ENCODE assay signal across 8 cellular contexts in genomic region chrX:39309721-39310152, GRCh38.
DNase-seq lines count a peak whose midpoint lies in the region; ATAC-seq and TF ChIP-seq lines count a peak whose summit lies in the region.

No MANE protein-coding gene starts in this region.

- H3K27ac ChIP-seq in KOPT-K1 (ENCODE audit: low read depth, low read length, poor library complexity, severe bottlenecking) (peak overlapping the region; percentile 49), suprapubic skin (no peak overlapping the region)

- peaks cover 3% of the 10 kb centered on the region for H3K36me3 Mint-ChIP-seq in effector memory CD8-positive, alpha-beta T cell (ENCODE audit: insufficient read depth)

- peak; percentile 57 to 59 for DNase-seq in activated CD4-positive, alpha-beta T cell treated with anti-CD3 and anti-CD28 coated beads for 4 hours
- no peak for DNase-seq in effector memory CD8-positive, alpha-beta T cell
- DNase-seq in stimulated activated CD4-positive, alpha-beta T cell treated with anti-CD3 and anti-CD28 coated beads, Interleukin-2, amount 100 ng/mL, for 4 hours (ENCODE audit: low read depth): peak; percentile 39
- DNase-seq in suprapubic skin (ENCODE audit: low spot score in 2 of 2) (no peak), AML-193 (lab: John Stamatoyannopoulos, UW) (no peak), middle frontal gyrus (ENCODE audit: extremely low spot score, low spot score) (no peak)

- TF ChIP-seq POLR2A in suprapubic skin (IDR thresholded peaks at IDR 0.05): no peak

- H3K4me1 Mint-ChIP-seq in effector memory CD8-positive, alpha-beta T cell (ENCODE audit: low read depth in 2 of 2): peaks cover 7 to 9% of the 10 kb centered on the region in 2 donors

- peaks cover 8% of the 10 kb centered on the region for H3K4me1 ChIP-seq in suprapubic skin

- H3K27ac Mint-ChIP-seq in effector memory CD8-positive, alpha-beta T cell: peak overlapping the region; percentile 38 to 76

- no peak for ATAC-seq in effector memory CD8-positive, alpha-beta T cell (replicated peaks)
- no peak for ATAC-seq in GM21423 (IDR thresholded peaks at IDR 0.05; ENCODE audit: unreplicated experiment)

- H3K9me3 ChIP-seq in KOPT-K1 (ENCODE audit: insufficient read depth, low read length, poor library complexity, severe bottlenecking): no peaks in the 10 kb centered on the region
- no peaks in the 10 kb centered on the region for H3K9me3 ChIP-seq in suprapubic skin

- H3K27me3 Mint-ChIP-seq in effector memory CD8-positive, alpha-beta T cell: peaks cover 5 to 20% of the 10 kb centered on the region in 2 donors

- H3K27me3 ChIP-seq in suprapubic skin: no peaks in the 10 kb centered on the region

- no peak for TF ChIP-seq CTCF in suprapubic skin (IDR thresholded peaks at IDR 0.05)

- no peak overlapping the region for H3K4me3 ChIP-seq in suprapubic skin

- H3K4me3 Mint-ChIP-seq in effector memory CD8-positive, alpha-beta T cell: peak overlapping the region; percentile 49 to 63

- H3K36me3 ChIP-seq in KOPT-K1 (ENCODE audit: insufficient read depth, low read length) (no peaks in the 10 kb centered on the region), suprapubic skin (no peaks in the 10 kb centered on the region)

- H3K9me3 Mint-ChIP-seq in effector memory CD8-positive, alpha-beta T cell: no peaks in the 10 kb centered on the region

- TF ChIP-seq EP300 in suprapubic skin (IDR thresholded peaks at IDR 0.05): no peak

- 44% methylated on average over 7 of the region's 7 CpGs for WGBS in suprapubic skin

Comparison
In these comparisons a context has a peak if more than half of its experiments do, and no peak if none do; other contexts are left out.
1. DNase-seq: peak in activated CD4-positive, alpha-beta T cell treated with anti-CD3 and anti-CD28 coated beads for 4 hours (2 of 2) and stimulated activated CD4-positive, alpha-beta T cell treated with anti-CD3 and anti-CD28 coated beads, Interleukin-2, amount 100 ng/mL, for 4 hours (single experiment); none in effector memory CD8-positive, alpha-beta T cell (0 of 3), suprapubic skin (0 of 2), AML-193 (0 of 2) and middle frontal gyrus (single experiment).